1 cellular context compared by ENCODE assay signal in genomic region chr11:101010899-101011298, GRCh38.
TF ChIP-seq lines count a peak whose summit lies in the region.

No MANE protein-coding gene starts in this region.

TF ChIP-seq in GM23338, 12 proteins besides CTCF, POLR2A, EP300 and RAD21:
- TF ChIP-seq REST (IDR thresholded peaks at IDR 0.05; ENCODE audit: unreplicated experiment) (no peak), JUNB (IDR thresholded peaks at IDR 0.05; ENCODE audit: unreplicated experiment) (no peak), ETS1 (IDR thresholded peaks at IDR 0.05) (no peak), CREB1 (CRISPR knock-in tag; IDR thresholded peaks at IDR 0.05; ENCODE audit: low read depth) (no peak), POLR2AphosphoS5 (IDR thresholded peaks at IDR 0.05; ENCODE audit: low read depth) (no peak), NANOG (IDR thresholded peaks at IDR 0.05; ENCODE audit: borderline replicate concordance) (no peak)
